Comparison of ENCODE assay signal across 18 cellular contexts in genomic region chr3:21226086-21226485, GRCh38.
A peak's percentile ranks its signal among the peaks of the same experiment; 100 is the strongest.
DNase-seq lines count a peak whose midpoint lies in the region; ATAC-seq and TF ChIP-seq lines count a peak whose summit lies in the region.
"Had no signal": no experiment of that assay in that cellular context is flagged by ENCODE, and none has a peak within 500 bp of the region (broad histone marks: within the 10 kb centered on the region; RNA-seq: fewer than 3 reads in every experiment).

No MANE protein-coding gene starts in this region.

- TF ChIP-seq CTCF in omental fat pad (IDR thresholded peaks at IDR 0.05): no peak

- H3K27ac ChIP-seq in right cardiac atrium (ENCODE audit: low read length): no peak overlapping the region
- H3K27ac ChIP-seq in aorta (ENCODE audit: low read depth in 1 of 2, low read length in 2 of 2): no peak overlapping the region
- H3K27ac ChIP-seq: 22Rv1; BLaER1 treated with 17β-estradiol and CSF1 and Interleukin-3, amounts not matched to agents 10 nM and 100 nM; SJSA1 had no signal

- H3K36me3 ChIP-seq in aorta (ENCODE audit: control insufficient read depth in 1 of 2, insufficient read depth in 2 of 2, low read length in 1 of 2): no peaks in the 10 kb centered on the region
- H3K36me3 ChIP-seq: BLaER1 treated with 17β-estradiol and CSF1 and Interleukin-3, amounts not matched to agents 10 nM and 100 nM; SJSA1 had no signal

- peaks cover 3% of the 10 kb centered on the region for H3K4me1 ChIP-seq in right cardiac atrium (ENCODE audit: control insufficient read depth, insufficient read depth, low read length)
- no peaks in the 10 kb centered on the region for H3K4me1 ChIP-seq in aorta (ENCODE audit: control insufficient read depth in 1 of 2, insufficient read depth in 2 of 2, low read length in 2 of 2)
- H3K4me1 ChIP-seq: BLaER1 treated with 17β-estradiol and CSF1 and Interleukin-3, amounts not matched to agents 10 nM and 100 nM; SJSA1 had no signal

- H3K4me3 ChIP-seq in right cardiac atrium (ENCODE audit: low read length) (no peak overlapping the region), aorta (ENCODE audit: low read length in 2 of 2) (no peak overlapping the region)
- H3K4me3 ChIP-seq: BLaER1 treated with 17β-estradiol and CSF1 and Interleukin-3, amounts not matched to agents 10 nM and 100 nM; SJSA1 had no signal

- peak; percentile 0 for DNase-seq in NCI-H1694 (lab: John Stamatoyannopoulos, UW)
- no peak for DNase-seq in NCI-H1694 treated with DMSO at 0.1 percent for 48 hours (lab: John Stamatoyannopoulos, UW)
- DNase-seq in Right ventricle myocardium superior: peak; percentile 58
- DNase-seq in right cardiac atrium: peak; percentile 33 to 70 (median 68)
- peak in 1 of 2 donors; percentile 32 for DNase-seq in aorta
- DNase-seq in omental fat pad (ENCODE audit: low spot score): no peak
- no peak for DNase-seq in GM03348 (ENCODE audit: low spot score)
- DNase-seq: ACHN; CD4-positive, alpha-beta memory T cell; GDM1; NCI-H187; NCI-H510A treated with DMSO at 0.1 percent for 48 hours; NCI-H748 treated with DMSO at 0.1 percent for 48 hours had no signal

- ATAC-seq in Right ventricle myocardium superior (ENCODE audit: poor library complexity): peak; percentile 90
- peak; percentile 55 to 76 for ATAC-seq in right cardiac atrium
- peak; percentile 24 for ATAC-seq in aorta (ENCODE audit: low FRiP score)
- ATAC-seq in omental fat pad (ENCODE audit: low FRiP score): no peak
- no peak for ATAC-seq in HG03565 (IDR thresholded peaks at IDR 0.05; ENCODE audit: unreplicated experiment)
- ATAC-seq: Panc1 had no signal

- 52% methylated on average over 13 of the region's 13 CpGs for WGBS in right cardiac atrium
- 57 to 61% methylated on average over 13 of the region's 13 CpGs for WGBS in aorta, 2 donors

- no peaks in the 10 kb centered on the region for H3K27me3 ChIP-seq in right cardiac atrium (ENCODE audit: control insufficient read depth, insufficient read depth)
- no peaks in the 10 kb centered on the region for H3K27me3 ChIP-seq in aorta (ENCODE audit: control insufficient read depth in 1 of 2, insufficient read depth in 2 of 2, low read length in 1 of 2)
- H3K27me3 ChIP-seq: BLaER1 treated with 17β-estradiol and CSF1 and Interleukin-3, amounts not matched to agents 10 nM and 100 nM; SJSA1 had no signal

- intact Hi-C loops in Right ventricle myocardium superior (cut with DNase I) (no loop called here), right cardiac atrium (cut with DNase I) (no loop called here), aorta (cut with DNase I) (no loop called here)

- no peaks in the 10 kb centered on the region for H3K9me3 ChIP-seq in right cardiac atrium (ENCODE audit: control insufficient read depth, low read length)
- H3K9me3 ChIP-seq in aorta (ENCODE audit: control insufficient read depth, low read length): no peaks in the 10 kb centered on the region
- H3K9me3 ChIP-seq: BLaER1 treated with 17β-estradiol and CSF1 and Interleukin-3, amounts not matched to agents 10 nM and 100 nM; SJSA1 had no signal

Comparison
In these comparisons a context has a peak if more than half of its experiments do, and no peak if none do; other contexts are left out.
1. DNase-seq: peak in NCI-H1694 (single experiment), Right ventricle myocardium superior (single experiment) and right cardiac atrium (3 of 3); none in NCI-H1694 treated with DMSO at 0.1 percent for 48 hours (single experiment), omental fat pad (single experiment) and GM03348 (single experiment).
2. ATAC-seq: peak in Right ventricle myocardium superior (single experiment), right cardiac atrium (2 of 2) and aorta (single experiment); none in omental fat pad (single experiment) and HG03565 (single experiment).